9 cellular contexts compared by ENCODE assay signal in genomic region chr14:61517861-61518802, GRCh38.
A peak's percentile ranks its signal among the peaks of the same experiment; 100 is the strongest.
DNase-seq lines count a peak whose midpoint lies in the region; ATAC-seq and TF ChIP-seq lines count a peak whose summit lies in the region.
"Had no signal": no experiment of that assay in that cellular context is flagged by ENCODE, and none has a peak within 500 bp of the region (broad histone marks: within the 10 kb centered on the region; RNA-seq: fewer than 3 reads in every experiment).

No MANE protein-coding gene starts in this region.

- H3K4me1 Mint-ChIP-seq in activated T-cell treated with anti-CD3 and anti-CD28 coated beads, Interleukin-2, amount 50 U/mL, for 24 hours (ENCODE audit: low read depth), result peaks cover 90% of the 10 kb centered on the region
- H3K4me1 Mint-ChIP-seq in glutamatergic neuron (ENCODE audit: low read depth, unreplicated experiment), result peaks cover 2% of the 10 kb centered on the region

- no peak for TF ChIP-seq EP300 in suprapubic skin (IDR thresholded peaks at IDR 0.05)

- no peak for TF ChIP-seq CTCF in hepatocyte (IDR thresholded peaks at IDR 0.05; ENCODE audit: poor library complexity)
- TF ChIP-seq CTCF in suprapubic skin (IDR thresholded peaks at IDR 0.05), result no peak
- no peak for TF ChIP-seq CTCF in glutamatergic neuron (IDR thresholded peaks at IDR 0.05; ENCODE audit: partially characterized antibody, unreplicated experiment)

- H3K36me3 Mint-ChIP-seq in activated T-cell treated with anti-CD3 and anti-CD28 coated beads, Interleukin-2, amount 50 U/mL, for 24 hours (ENCODE audit: low read depth), result peaks cover 84% of the 10 kb centered on the region
- H3K36me3 Mint-ChIP-seq in glutamatergic neuron (ENCODE audit: unreplicated experiment), result no peaks in the 10 kb centered on the region

- no peaks in the 10 kb centered on the region for H3K79me2 ChIP-seq in hepatocyte

- DNase-seq in activated T-cell treated with anti-CD3 and anti-CD28 coated beads, Interleukin-2, amount 50 U/mL, for 24 hours, result no peak
- DNase-seq in activated T-cell treated with anti-CD3 and anti-CD28 coated beads for 4 hours (no peak), UCSD-AML1 (lab: John Stamatoyannopoulos, UW; ENCODE audit: unreplicated experiment) (peak; percentile 16), hepatocyte (ENCODE audit: low spot score) (peak; percentile 38), suprapubic skin (ENCODE audit: low spot score in 2 of 2) (no peak), glutamatergic neuron (no peak), iPS-NIHi11 (ENCODE audit: low spot score) (no peak)
- DNase-seq: NCI-H510A treated with DMSO at 0.1 percent for 48 hours had no signal

- peak overlapping the region; percentile 92 for H3K27ac Mint-ChIP-seq in activated T-cell treated with anti-CD3 and anti-CD28 coated beads, Interleukin-2, amount 50 U/mL, for 24 hours
- H3K27ac Mint-ChIP-seq in glutamatergic neuron (ENCODE audit: unreplicated experiment), result no peak overlapping the region

- H3K9me3 Mint-ChIP-seq in activated T-cell treated with anti-CD3 and anti-CD28 coated beads, Interleukin-2, amount 50 U/mL, for 24 hours, result no peaks in the 10 kb centered on the region
- peaks cover 2% of the 10 kb centered on the region for H3K9me3 Mint-ChIP-seq in glutamatergic neuron (ENCODE audit: unreplicated experiment)

- no peaks in the 10 kb centered on the region for H4K20me1 ChIP-seq in hepatocyte (ENCODE audit: insufficient read depth, poor library complexity, severe bottlenecking)

- H3K27me3 ChIP-seq in hepatocyte, result no peaks in the 10 kb centered on the region
- H3K27me3 ChIP-seq in suprapubic skin, result no peaks in the 10 kb centered on the region

- H3K4me3 ChIP-seq in hepatocyte (no peak overlapping the region), suprapubic skin (no peak overlapping the region)

- H3K27ac ChIP-seq in hepatocyte (no peak overlapping the region), suprapubic skin (peak overlapping the region; percentile 66)

- H3K4me3 Mint-ChIP-seq in activated T-cell treated with anti-CD3 and anti-CD28 coated beads, Interleukin-2, amount 50 U/mL, for 24 hours, result peak overlapping the region; percentile 40
- no peak overlapping the region for H3K4me3 Mint-ChIP-seq in glutamatergic neuron (ENCODE audit: unreplicated experiment)

- no peaks in the 10 kb centered on the region for H3K27me3 Mint-ChIP-seq in activated T-cell treated with anti-CD3 and anti-CD28 coated beads, Interleukin-2, amount 50 U/mL, for 24 hours
- H3K27me3 Mint-ChIP-seq in glutamatergic neuron (ENCODE audit: unreplicated experiment), result no peaks in the 10 kb centered on the region

- no peak for TF ChIP-seq POLR2A in suprapubic skin (IDR thresholded peaks at IDR 0.05)

- no peak overlapping the region for H2AFZ ChIP-seq in hepatocyte

- H3K9me3 ChIP-seq in hepatocyte (ENCODE audit: low read depth), result no peaks in the 10 kb centered on the region
- H3K9me3 ChIP-seq in suprapubic skin, result no peaks in the 10 kb centered on the region

- WGBS in hepatocyte (ENCODE audit: low lambda C conversion rate, missing lambda C conversion rate), result 82% methylated on average over 8 of the region's 8 CpGs
- WGBS in suprapubic skin, result 53% methylated on average over 8 of the region's 8 CpGs

- H3K9me2 ChIP-seq in hepatocyte (replicated peaks; ENCODE audit: insufficient read depth), result no peaks in the 10 kb centered on the region

- peaks cover 13% of the 10 kb centered on the region for H3K4me1 ChIP-seq in hepatocyte (ENCODE audit: insufficient read depth)
- H3K4me1 ChIP-seq in suprapubic skin, result peaks cover 61% of the 10 kb centered on the region

- H3K36me3 ChIP-seq in hepatocyte (replicated peaks; ENCODE audit: insufficient read depth, low read depth), result no peaks in the 10 kb centered on the region
- H3K36me3 ChIP-seq in suprapubic skin, result no peaks in the 10 kb centered on the region

- ATAC-seq in HG02588 (IDR thresholded peaks at IDR 0.05; ENCODE audit: unreplicated experiment), result no peak

- no peak overlapping the region for H3K4me2 ChIP-seq in hepatocyte

Comparison
In these comparisons a context has a peak if more than half of its experiments do, and no peak if none do; other contexts are left out.
1. DNase-seq: peak in UCSD-AML1 (single experiment) and hepatocyte (single experiment); none in activated T-cell treated with anti-CD3 and anti-CD28 coated beads, Interleukin-2, amount 50 U/mL, for 24 hours (single experiment), activated T-cell treated with anti-CD3 and anti-CD28 coated beads for 4 hours (single experiment), suprapubic skin (0 of 2), glutamatergic neuron (single experiment) and iPS-NIHi11 (single experiment).